15 cellular contexts compared by ENCODE assay signal in genomic region chr12:14387472-14387871, GRCh38. TPM values are rescaled to one million over a fixed set of nuclear protein-coding genes. Genes with fewer than 3 reads are reported as not detected.
DNase-seq lines count a peak whose midpoint lies in the region; ATAC-seq and TF ChIP-seq lines count a peak whose summit lies in the region.
"Had no signal": no experiment of that assay in that cellular context is flagged by ENCODE, and none has a peak within 500 bp of the region (broad histone marks: within the 10 kb centered on the region; RNA-seq: fewer than 3 reads in every experiment).

No MANE protein-coding gene starts in this region.

- no peaks in the 10 kb centered on the region; the same call in 1 of the 2 replicates for H3K36me3 ChIP-seq in Panc1 (ENCODE audit: control insufficient read depth, insufficient read depth, low read length)
- H3K36me3 ChIP-seq: cardiac muscle cell had no signal

- H3K4me3 Mint-ChIP-seq in T-helper 2 cell treated with Interferon-gamma antibody and Interleukin-4, amounts not matched to agents 5 μg/mL and 100 μg/mL, for 36 hours: peak overlapping the region; percentile 89
- H3K4me3 Mint-ChIP-seq in chondrocyte (ENCODE audit: unreplicated experiment) (no peak overlapping the region), progenitor cell of endocrine pancreas (ENCODE audit: low read depth) (no peak overlapping the region)
- H3K4me3 Mint-ChIP-seq: nephron had no signal

- H3K9me3 ChIP-seq in Panc1 (ENCODE audit: control insufficient read depth, insufficient read depth, low read depth, low read length): no peaks in the 10 kb centered on the region
- H3K9me3 ChIP-seq: Caco-2 had no signal

- no peaks in the 10 kb centered on the region for H3K9me3 Mint-ChIP-seq in T-helper 2 cell treated with Interferon-gamma antibody and Interleukin-4, amounts not matched to agents 5 μg/mL and 100 μg/mL, for 36 hours
- peaks cover 6% of the 10 kb centered on the region for H3K9me3 Mint-ChIP-seq in chondrocyte (ENCODE audit: low read depth)
- H3K9me3 Mint-ChIP-seq in progenitor cell of endocrine pancreas (ENCODE audit: low read depth): peaks cover 18% of the 10 kb centered on the region

- H3K27ac ChIP-seq in Panc1 (ENCODE audit: low read length): peak overlapping the region; percentile 86; the same call in 1 of the 2 replicates
- H3K27ac ChIP-seq: cardiac muscle cell had no signal

- peaks cover 61% of the 10 kb centered on the region for H3K36me3 Mint-ChIP-seq in T-helper 2 cell treated with Interferon-gamma antibody and Interleukin-4, amounts not matched to agents 5 μg/mL and 100 μg/mL, for 36 hours (ENCODE audit: low read depth)
- H3K36me3 Mint-ChIP-seq in chondrocyte (ENCODE audit: low read depth) (peaks cover 7% of the 10 kb centered on the region), progenitor cell of endocrine pancreas (ENCODE audit: insufficient read depth) (peaks cover 35% of the 10 kb centered on the region)

- H3K4me3 ChIP-seq in Panc1 (ENCODE audit: low read depth in 2 of 2, low read length in 2 of 2): no peak overlapping the region
- H3K4me3 ChIP-seq: cardiac muscle cell had no signal

- TF ChIP-seq CTCF in Panc1 (IDR thresholded peaks at IDR 0.05) (no peak), chondrocyte (IDR thresholded peaks at IDR 0.05) (no peak), progenitor cell of endocrine pancreas (IDR thresholded peaks at IDR 0.05; ENCODE audit: unreplicated experiment) (no peak)

- H3K27me3 ChIP-seq in Panc1 (ENCODE audit: control insufficient read depth, insufficient read depth, low read length): no peaks in the 10 kb centered on the region
- H3K27me3 ChIP-seq: cardiac muscle cell had no signal

- no peak for ATAC-seq in Panc1
- ATAC-seq in GM21619 (IDR thresholded peaks at IDR 0.05; ENCODE audit: unreplicated experiment): no peak

- POLR2A ChIA-PET in Panc1 (lab: Charles Lee): no interaction called here

- H3K4me1 ChIP-seq in Panc1 (ENCODE audit: control insufficient read depth, insufficient read depth, low read length): peaks cover 26% of the 10 kb centered on the region

- peaks cover 62% of the 10 kb centered on the region for H3K4me1 Mint-ChIP-seq in T-helper 2 cell treated with Interferon-gamma antibody and Interleukin-4, amounts not matched to agents 5 μg/mL and 100 μg/mL, for 36 hours (ENCODE audit: low read depth)
- H3K4me1 Mint-ChIP-seq in chondrocyte (ENCODE audit: low read depth) (peaks cover 55% of the 10 kb centered on the region), progenitor cell of endocrine pancreas (ENCODE audit: low read depth) (peaks cover 34% of the 10 kb centered on the region)

- intact Hi-C loops in Panc1 (cut with micrococcal nuclease; ENCODE audit: unreplicated experiment): no loop called here

- peak overlapping the region; percentile 76 for H3K27ac Mint-ChIP-seq in T-helper 2 cell treated with Interferon-gamma antibody and Interleukin-4, amounts not matched to agents 5 μg/mL and 100 μg/mL, for 36 hours
- H3K27ac Mint-ChIP-seq in chondrocyte (ENCODE audit: unreplicated experiment) (peak overlapping the region; percentile 22), progenitor cell of endocrine pancreas (peak overlapping the region; percentile 66)

- no peak for DNase-seq in T-helper 2 cell treated with Interferon-gamma antibody and Interleukin-4, amounts not matched to agents 5 μg/mL and 100 μg/mL, for 36 hours (ENCODE audit: low spot score)
- DNase-seq in T-helper 2 cell (no peak), Panc1 (ENCODE audit: low read depth, low spot score) (no peak), chondrocyte (ENCODE audit: low spot score) (no peak), progenitor cell of endocrine pancreas (ENCODE audit: low spot score, unreplicated experiment) (no peak), ureter (ENCODE audit: low spot score) (no peak), NOMO-1 (lab: John Stamatoyannopoulos, UW; ENCODE audit: unreplicated experiment in 2 of 2) (no peak)
- DNase-seq: 8988T, Caco-2, kidney glomerular epithelial cell, NCI-H146, NCI-H526 treated with DMSO at 0.1 percent for 48 hours had no signal

- in situ Hi-C loops in Panc1 (cut with HindIII; ENCODE audit: low pct_unique_long_range_greater_than_20kb, low sequenced_read_pairs): no loop called here

- BruUV-seq in Panc1 (replicated peaks; lab: Mats Ljungman, UMichigan): no TSS peak

- no peaks in the 10 kb centered on the region for H3K27me3 Mint-ChIP-seq in T-helper 2 cell treated with Interferon-gamma antibody and Interleukin-4, amounts not matched to agents 5 μg/mL and 100 μg/mL, for 36 hours (ENCODE audit: low read depth)
- no peaks in the 10 kb centered on the region for H3K27me3 Mint-ChIP-seq in chondrocyte (ENCODE audit: low read depth)
- no peaks in the 10 kb centered on the region for H3K27me3 Mint-ChIP-seq in progenitor cell of endocrine pancreas

- CTCF ChIA-PET in Panc1 (lab: Charles Lee): no interaction called here

RNA-seq across cellular contexts. Expression of gene ATF7IP, which starts 22.0 kb away (rescaled TPM):
- total RNA-seq in Panc1 (2021; ENCODE audit: unreplicated experiment): 25.4 TPM
- 9.7 TPM for polyA plus RNA-seq in Panc1 (2012; ENCODE audit: insufficient read length)
- total RNA-seq in chondrocyte: 45.9 to 79.9 TPM (median 50.4 TPM) in 3 replicates
- 185 and 186 TPM in 2 replicates for total RNA-seq in progenitor cell of endocrine pancreas
- total RNA-seq in ureter: 124 TPM

Comparison
In these comparisons a context has a peak if more than half of its experiments do, and no peak if none do; other contexts are left out.
1. H3K27ac Mint-ChIP-seq: peak in every context shown above with its lines; median percentile 76 in T-helper 2 cell treated with Interferon-gamma antibody and Interleukin-4, amounts not matched to agents 5 μg/mL and 100 μg/mL, for 36 hours; 66 in progenitor cell of endocrine pancreas; 22 in chondrocyte.